Comparison of ENCODE assay signal across 9 cellular contexts in genomic region chr13:48401480-48401879, GRCh38. TPM values are rescaled to one million over a fixed set of nuclear protein-coding genes. Genes with fewer than 3 reads are reported as not detected.
A peak's percentile ranks its signal among the peaks of the same experiment; 100 is the strongest.
DNase-seq lines count a peak whose midpoint lies in the region; ATAC-seq, FAIRE-seq and TF ChIP-seq lines count a peak whose summit lies in the region.
"Had no signal": no experiment of that assay in that cellular context is flagged by ENCODE, and none has a peak within 500 bp of the region (broad histone marks: within the 10 kb centered on the region; RNA-seq: fewer than 3 reads in every experiment).

No MANE protein-coding gene starts in this region.

- no peaks in the 10 kb centered on the region for H3K36me3 ChIP-seq in bronchial epithelial cell (ENCODE audit: control insufficient read depth, insufficient read depth, low read length)
- no peaks in the 10 kb centered on the region for H3K36me3 ChIP-seq in neutrophil

- peak overlapping the region; percentile 22 for H3K27ac ChIP-seq in neutrophil
- no peak overlapping the region for H3K27ac ChIP-seq in RWPE1

- H3K4me3 ChIP-seq in AG10803 (ENCODE audit: low read length) (no peak overlapping the region), bronchial epithelial cell (ENCODE audit: low read depth, low read length) (no peak overlapping the region), neutrophil (ENCODE audit: low read depth in 1 of 2, low read length in 1 of 2) (no peak overlapping the region)

- CTCF ChIA-PET in RWPE1 (lab: Yijun Ruan, JAX) = no interaction called here

- no peak for FAIRE-seq in bronchial epithelial cell (lab: Jason Lieb, UNC)
- FAIRE-seq: D721Med had no signal

- no peak for TF ChIP-seq CTCF in AG10803 (conservative IDR thresholded peaks at IDR 0.05; ENCODE audit: low read length)
- TF ChIP-seq CTCF in bronchial epithelial cell (IDR thresholded peaks at IDR 0.05; ENCODE audit: insufficient read depth, low read length, severe bottlenecking) = no peak
- no peak for TF ChIP-seq CTCF in neutrophil (IDR thresholded peaks at IDR 0.05)
- no peak for TF ChIP-seq CTCF in RWPE1 (conservative IDR thresholded peaks at IDR 0.05; ENCODE audit: low read depth)

- no peak for ATAC-seq in HG03469 (IDR thresholded peaks at IDR 0.05; ENCODE audit: unreplicated experiment)

- in situ Hi-C loops in KBM-7 (cut with MboI; ENCODE audit: low pct_unique_long_range_greater_than_20kb, low sequenced_read_pairs) = no loop called here

- POLR2A ChIA-PET in RWPE1 (lab: Yijun Ruan, JAX; ENCODE audit: low non-redundant PET) = no interaction called here

- H3K9me3 ChIP-seq in neutrophil = no peaks in the 10 kb centered on the region

- peaks cover 28 to 34% of the 10 kb centered on the region in 2 experiments for H3K4me1 ChIP-seq in neutrophil (ENCODE audit: control insufficient read depth in 1 of 2, insufficient read depth in 1 of 2, low read depth in 1 of 2, low read length in 1 of 2)

- no peaks in the 10 kb centered on the region for H3K27me3 ChIP-seq in bronchial epithelial cell (ENCODE audit: control insufficient read depth, insufficient read depth, low read length)
- H3K27me3 ChIP-seq in neutrophil = no peaks in the 10 kb centered on the region

- DNase-seq in AG10803 (ENCODE audit: low read depth) = peak; percentile 39
- DNase-seq in KBM-7 = peak; percentile 79
- DNase-seq in bronchial epithelial cell (ENCODE audit: low read depth) = peak; percentile 12
- no peak for DNase-seq in RWPE1 (ENCODE audit: low spot score)
- no peak for DNase-seq in NK-92 treated with Interleukin-12 subunit alpha and Interleukin-12 subunit beta, amount 100 ng/mL, for 24 hours (lab: John Stamatoyannopoulos, UW)
- DNase-seq in occipital lobe (lab: John Stamatoyannopoulos, UW) = no peak

RNA-seq across cellular contexts. Expression of gene LPAR6, which starts 11.4 kb away (rescaled TPM):
- total RNA-seq in bronchial epithelial cell (5.8 and 24.5 TPM in 2 replicates), occipital lobe (15.4 TPM)

Comparison
In these comparisons a context has a peak if more than half of its experiments do, and no peak if none do; other contexts are left out.
1. DNase-seq: peak in AG10803 (single experiment), KBM-7 (single experiment) and bronchial epithelial cell (single experiment); none in RWPE1 (single experiment), NK-92 treated with Interleukin-12 subunit alpha and Interleukin-12 subunit beta, amount 100 ng/mL, for 24 hours (single experiment) and occipital lobe (single experiment).